Comparison of ENCODE assay signal across 9 cellular contexts in the genomic region with DNA sequence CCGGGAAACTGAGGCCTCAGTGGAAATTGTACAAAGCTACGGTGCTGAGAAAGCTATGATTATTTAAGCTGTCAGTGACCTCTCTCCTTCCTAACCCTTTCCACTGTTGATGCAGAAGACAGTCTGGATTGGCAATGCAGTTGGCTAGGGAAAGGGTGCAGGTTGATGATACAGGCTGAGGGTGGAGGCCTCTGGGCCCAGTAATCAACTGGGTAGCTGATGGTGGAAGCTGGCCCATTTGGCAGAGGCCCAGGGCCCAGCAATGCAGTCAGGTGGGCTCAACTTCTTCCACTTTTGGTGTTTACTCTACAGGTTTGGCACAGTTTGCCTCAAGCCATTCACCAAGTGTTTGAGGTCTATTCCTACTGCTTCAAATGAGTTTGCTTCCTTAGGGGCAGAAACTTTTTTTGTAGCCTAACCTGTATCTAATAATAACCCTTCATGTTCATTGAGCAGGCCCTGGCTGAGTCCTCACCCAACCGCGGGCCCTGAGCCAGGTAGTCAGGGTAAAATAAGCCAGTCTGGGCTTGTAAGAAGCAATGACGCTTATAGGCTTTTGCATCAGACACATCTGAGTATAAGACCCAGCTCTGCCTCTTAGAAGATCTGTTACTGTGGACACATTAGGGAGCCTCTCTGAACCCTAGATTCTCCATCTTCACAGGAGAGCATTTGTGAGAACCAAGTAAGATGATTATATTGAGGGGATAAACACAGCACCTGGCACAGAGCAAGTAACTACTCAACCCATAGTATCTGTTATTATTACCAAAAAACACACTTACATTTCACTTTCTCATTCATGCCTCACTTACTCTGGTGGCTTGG. TPM values are rescaled to one million over a fixed set of nuclear protein-coding genes. Genes with fewer than 3 reads are reported as not detected.
DNase-seq lines count a peak whose midpoint lies in the region; ATAC-seq and TF ChIP-seq lines count a peak whose summit lies in the region.
"Had no signal": no experiment of that assay in that cellular context is flagged by ENCODE, and none has a peak within 500 bp of the region (broad histone marks: within the 10 kb centered on the region; RNA-seq: fewer than 3 reads in every experiment).

No MANE protein-coding gene starts in this region.

- H3K4me3 ChIP-seq in parathyroid adenoma (ENCODE audit: low read depth, low read length) (no peak overlapping the region), mucosa of descending colon (no peak overlapping the region)

- no peaks in the 10 kb centered on the region for H3K27me3 Mint-ChIP-seq in chondrocyte (ENCODE audit: low read depth)

- H3K4me3 Mint-ChIP-seq in chondrocyte (ENCODE audit: unreplicated experiment), result no peak overlapping the region

- peaks cover 34% of the 10 kb centered on the region for H3K4me1 ChIP-seq in parathyroid adenoma
- peaks cover 67% of the 10 kb centered on the region for H3K4me1 ChIP-seq in mucosa of descending colon (ENCODE audit: low read depth)

- H3K9me3 ChIP-seq in parathyroid adenoma (ENCODE audit: control insufficient read depth, low read length) (no peaks in the 10 kb centered on the region), mucosa of descending colon (no peaks in the 10 kb centered on the region)

- intact Hi-C loops in mucosa of descending colon (cut with DNase I, micrococcal nuclease), result no loop called here

- no peak for ATAC-seq in mucosa of descending colon
- ATAC-seq: sciatic nerve had no signal

- CTCF ChIA-PET in GM10248 (lab: Yijun Ruan, JAX), result interaction anchor here (1.4 to 7.2 kb wide), 10 partner anchors 10 to 150 kb away, joined by 3 to 52 read pairs (median 7); a partner anchor contains a TSS

- no peaks in the 10 kb centered on the region for H3K9me3 Mint-ChIP-seq in chondrocyte (ENCODE audit: low read depth)

- TF ChIP-seq CTCF in chondrocyte (IDR thresholded peaks at IDR 0.05) (no peak), parathyroid adenoma (IDR thresholded peaks at IDR 0.05) (no peak), GM10248 (IDR thresholded peaks at IDR 0.05; ENCODE audit: control extremely low read depth, extremely low read depth, low read depth, missing control alignments) (no peak), mucosa of descending colon (IDR thresholded peaks at IDR 0.05) (no peak)

- peak; percentile 51 for DNase-seq in DMS 273 treated with DMSO at 0.1 percent for 48 hours (lab: John Stamatoyannopoulos, UW)
- DNase-seq in NCI-H2196 treated with DMSO at 0.1 percent for 48 hours (lab: John Stamatoyannopoulos, UW; ENCODE audit: unreplicated experiment), result peak; percentile 63
- DNase-seq in chondrocyte (ENCODE audit: low spot score), result no peak
- no peak for DNase-seq in GM10248 (ENCODE audit: extremely low spot score)
- DNase-seq in mucosa of descending colon, result no peak
- DNase-seq in stimulated activated CD4-positive, alpha-beta T cell treated with anti-CD3 and anti-CD28 coated beads, Interleukin-1b, Interleukin-23, amount 100 ng/mL, for 48 hours, result no peak
- DNase-seq in GOT3 (lab: John Stamatoyannopoulos, UW), result no peak

- peak overlapping the region; percentile 98 for H3K27ac Mint-ChIP-seq in chondrocyte (ENCODE audit: unreplicated experiment)

- H3K9ac ChIP-seq in parathyroid adenoma, result no peak overlapping the region

- peak overlapping the region; percentile 6 for H3K4me2 ChIP-seq in parathyroid adenoma (ENCODE audit: low read length)

- peaks cover 34% of the 10 kb centered on the region for H3K36me3 Mint-ChIP-seq in chondrocyte (ENCODE audit: low read depth)

- H3K27me3 ChIP-seq in parathyroid adenoma (ENCODE audit: control insufficient read depth, insufficient read depth, low read length), result no peaks in the 10 kb centered on the region

- peak overlapping the region; percentile 83 for H3K27ac ChIP-seq in parathyroid adenoma

- peaks cover 74% of the 10 kb centered on the region for H3K4me1 Mint-ChIP-seq in chondrocyte (ENCODE audit: low read depth)

- H3K79me2 ChIP-seq in parathyroid adenoma, result peaks cover 15% of the 10 kb centered on the region

- H3K36me3 ChIP-seq in parathyroid adenoma (ENCODE audit: control insufficient read depth, insufficient read depth, low read length), result no peaks in the 10 kb centered on the region
- no peaks in the 10 kb centered on the region for H3K36me3 ChIP-seq in mucosa of descending colon (ENCODE audit: low read depth)

- POLR2A ChIA-PET in GM10248 (lab: Yijun Ruan, JAX), result no interaction called here

- no peak overlapping the region for H2AFZ ChIP-seq in parathyroid adenoma

RNA-seq across cellular contexts. Expression of a gene that starts 12.0 kb away (rescaled TPM):
- total RNA-seq in chondrocyte (55.9 to 96.1 TPM (median 90.7 TPM) in 3 replicates), mucosa of descending colon (10 to 100 TPM; 76.2 to 90.3 (median 78.1) TPM)

RNA-seq across cellular contexts. Expression of a gene that starts 28.5 kb away (rescaled TPM):
- total RNA-seq in chondrocyte (20.2 to 51.0 TPM (median 49.6 TPM) in 3 replicates), mucosa of descending colon (10 to 100 TPM in 1 of 3 donors, 1 to 10 TPM in 2; 3.0 to 26.6 (median 8.8) TPM)

Comparison
In these comparisons a context has a peak if more than half of its experiments do, and no peak if none do; other contexts are left out.
1. DNase-seq: peak in DMS 273 treated with DMSO at 0.1 percent for 48 hours (single experiment) and NCI-H2196 treated with DMSO at 0.1 percent for 48 hours (single experiment); none in chondrocyte (single experiment), GM10248 (single experiment), mucosa of descending colon (0 of 3), stimulated activated CD4-positive, alpha-beta T cell treated with anti-CD3 and anti-CD28 coated beads, Interleukin-1b, Interleukin-23, amount 100 ng/mL, for 48 hours (single experiment) and GOT3 (single experiment).